ENCODE assay signal across 15 cellular contexts in genomic region chr7:105699568-105700236, GRCh38.
"Had no signal": no experiment of that assay in that cellular context is flagged by ENCODE, and none has a peak within 500 bp of the region (broad histone marks: within the 10 kb centered on the region; RNA-seq: fewer than 3 reads in every experiment).

No MANE protein-coding gene starts in this region.

- H3K27ac Mint-ChIP-seq: nephron progenitor cell, type B pancreatic cell had no signal

- H3K36me3 ChIP-seq: colonic mucosa, neutrophil, uterus had no signal

- ATAC-seq: left colon; naive thymus-derived CD4-positive, alpha-beta T cell; right cardiac atrium had no signal

- H3K27me3 ChIP-seq: colonic mucosa, hepatocyte, neutrophil, uterus had no signal

- DNase-seq: colonic mucosa; dermis blood vessel endothelial cell; erythroblast; foreskin melanocyte; left colon; naive thymus-derived CD4-positive, alpha-beta T cell; nephron progenitor cell; right cardiac atrium; stimulated activated CD4-positive, alpha-beta T cell treated with anti-CD3 and anti-CD28 coated beads, Interleukin-2, amount 100 ng/mL, for 48 hours; stimulated activated naive CD4-positive, alpha-beta T cell treated with Interleukin-2 at 50 U/mL for 16 hours; uterus had no signal

- H3K27me3 Mint-ChIP-seq: type B pancreatic cell had no signal

- H3K4me1 Mint-ChIP-seq: nephron progenitor cell had no signal

- H3K4me3 Mint-ChIP-seq: naive thymus-derived CD4-positive, alpha-beta T cell; nephron progenitor cell; type B pancreatic cell had no signal

- H3K4me1 ChIP-seq: colonic mucosa, uterus had no signal

- H3K4me3 ChIP-seq: colonic mucosa, hepatocyte, smooth muscle cell, uterus had no signal

- H3K27ac ChIP-seq: colonic mucosa, hepatocyte, neutrophil, uterus had no signal

- H3K9me3 ChIP-seq: colonic mucosa, neutrophil, uterus had no signal
